In the genomic region with DNA sequence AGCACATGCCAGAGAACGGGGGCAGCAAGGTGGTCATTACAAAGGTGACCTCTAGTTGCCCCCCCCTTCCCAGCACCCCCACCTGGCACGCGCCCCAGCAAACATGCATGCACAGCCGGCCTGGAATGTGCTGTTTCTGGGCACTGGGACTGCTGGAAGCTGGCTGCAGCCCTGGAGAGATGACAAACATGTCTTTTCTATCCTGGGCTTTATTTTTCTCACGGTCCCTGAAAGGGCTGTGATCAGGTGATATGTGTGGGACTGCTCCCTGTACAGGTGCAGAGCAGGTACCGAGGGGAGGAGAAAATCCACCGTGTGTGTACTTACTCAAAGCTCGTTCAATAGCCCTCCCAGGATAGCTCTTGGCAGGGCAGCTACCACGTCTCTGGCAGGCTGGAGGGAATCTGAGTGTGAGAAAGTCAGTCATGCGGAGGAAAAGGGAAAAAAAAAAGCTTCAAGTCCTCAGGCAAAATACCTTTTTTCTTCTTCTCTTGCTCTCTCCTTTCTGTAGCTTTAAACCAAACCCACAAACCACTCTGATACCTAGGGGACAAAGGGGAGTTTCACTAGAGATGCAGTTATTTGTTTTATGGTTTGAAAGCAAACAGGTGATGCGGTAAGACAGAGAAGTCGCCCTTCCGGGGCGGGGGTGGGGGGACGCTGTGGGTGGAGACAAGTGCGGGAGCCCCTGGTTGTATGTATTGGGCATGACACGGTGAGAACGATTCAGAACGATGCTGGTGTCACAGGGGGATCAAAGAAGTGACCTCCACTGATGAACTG, we compare ENCODE assay signal across 8 cellular contexts. TPM values are rescaled to one million over a fixed set of nuclear protein-coding genes. Genes with fewer than 3 reads are reported as not detected.
DNase-seq lines count a peak whose midpoint lies in the region; ATAC-seq and TF ChIP-seq lines count a peak whose summit lies in the region.

No MANE protein-coding gene starts in this region.

- H3K4me3 Mint-ChIP-seq in IgD-negative memory B cell: peak overlapping the region; percentile 57 to 91 (median 80)
- H3K4me3 Mint-ChIP-seq in T-helper 2 cell treated with Interferon-gamma antibody and Interleukin-4, amounts not matched to agents 5 μg/mL and 100 μg/mL, for 36 hours: peak overlapping the region; percentile 66
- peak overlapping the region; percentile 33 to 85 (median 72) for H3K4me3 Mint-ChIP-seq in naive B cell

- H3K27ac Mint-ChIP-seq in IgD-negative memory B cell (peak overlapping the region; percentile 36 to 98 (median 92)), naive B cell (peak overlapping the region; percentile 18 to 98 (median 94))
- peak overlapping the region; percentile 47 for H3K27ac Mint-ChIP-seq in T-helper 2 cell treated with Interferon-gamma antibody and Interleukin-4, amounts not matched to agents 5 μg/mL and 100 μg/mL, for 36 hours

- H3K4me1 Mint-ChIP-seq in IgD-negative memory B cell (peaks cover 38 to 46% (median 44%) of the 10 kb centered on the region in 3 donors), naive B cell (peaks cover 55 to 61% (median 57%) of the 10 kb centered on the region in 3 donors)
- peaks cover 39% of the 10 kb centered on the region for H3K4me1 Mint-ChIP-seq in T-helper 2 cell treated with Interferon-gamma antibody and Interleukin-4, amounts not matched to agents 5 μg/mL and 100 μg/mL, for 36 hours (ENCODE audit: low read depth)

- ATAC-seq in GM21526 (IDR thresholded peaks at IDR 0.05; ENCODE audit: low FRiP score, unreplicated experiment) (peak; percentile 53), naive B cell (ENCODE audit: low read depth in 2 of 2) (peak; percentile 52 to 55)

- H3K27me3 Mint-ChIP-seq in IgD-negative memory B cell (peaks cover 31% of the 10 kb centered on the region), naive B cell (peaks cover 0 to 6% (median 0%) of the 10 kb centered on the region in 3 donors)
- peaks cover 64% of the 10 kb centered on the region for H3K27me3 Mint-ChIP-seq in T-helper 2 cell treated with Interferon-gamma antibody and Interleukin-4, amounts not matched to agents 5 μg/mL and 100 μg/mL, for 36 hours (ENCODE audit: low read depth)

- H3K36me3 Mint-ChIP-seq in IgD-negative memory B cell (no peaks in the 10 kb centered on the region), naive B cell (peaks cover 0 to 9% of the 10 kb centered on the region in 2 donors)
- peaks cover 1% of the 10 kb centered on the region for H3K36me3 Mint-ChIP-seq in T-helper 2 cell treated with Interferon-gamma antibody and Interleukin-4, amounts not matched to agents 5 μg/mL and 100 μg/mL, for 36 hours (ENCODE audit: low read depth)

- DNase-seq in GM13976 (ENCODE audit: low spot score) (peak; percentile 65), naive B cell (peak; percentile 83), dermis blood vessel endothelial cell (no peak)
- no peak for DNase-seq in T-helper 2 cell treated with Interferon-gamma antibody and Interleukin-4, amounts not matched to agents 5 μg/mL and 100 μg/mL, for 36 hours (ENCODE audit: low spot score)
- DNase-seq in activated effector memory CD4-positive, alpha-beta T cell treated with anti-CD3 and anti-CD28 coated beads, Interleukin-2, amount 50 U/mL, for 16 hours: no peak
- DNase-seq in activated naive CD4-positive, alpha-beta T cell treated with anti-CD3 and anti-CD28 coated beads, Interleukin-2, amount 50 U/mL, for 16 hours: no peak

- in situ Hi-C loops in GM13976 (cut with MboI; ENCODE audit: low sequenced_read_pairs, unreplicated experiment): loop anchor here (10.0 to 25.0 kb wide), 2 partner anchors 184 to 344 kb away; no protein-coding TSS in a partner anchor

- TF ChIP-seq CTCF in GM13976 (IDR thresholded peaks at IDR 0.05; ENCODE audit: borderline replicate concordance, control extremely low read depth, extremely low read depth, insufficient read depth, missing control alignments): no peak

- H3K9me3 Mint-ChIP-seq in IgD-negative memory B cell (no peaks in the 10 kb centered on the region), naive B cell (no peaks in the 10 kb centered on the region)
- H3K9me3 Mint-ChIP-seq in T-helper 2 cell treated with Interferon-gamma antibody and Interleukin-4, amounts not matched to agents 5 μg/mL and 100 μg/mL, for 36 hours: no peaks in the 10 kb centered on the region

RNA-seq across cellular contexts. Expression of a gene that starts 5.0 kb away (rescaled TPM):
- polyA plus RNA-seq in IgD-negative memory B cell (8.5 TPM), naive B cell (ENCODE audit: low read depth in 6 of 6) (10 to 100 TPM; 10.1 to 43.5 (median 25.4) TPM)
- 45.8 and 91.0 TPM in 2 replicates for total RNA-seq in dermis blood vessel endothelial cell

Comparison
In these comparisons a context has a peak if more than half of its experiments do, and no peak if none do; other contexts are left out.
1. DNase-seq: peak in GM13976 (single experiment) and naive B cell (single experiment); none in T-helper 2 cell treated with Interferon-gamma antibody and Interleukin-4, amounts not matched to agents 5 μg/mL and 100 μg/mL, for 36 hours (single experiment), dermis blood vessel endothelial cell (single experiment), activated effector memory CD4-positive, alpha-beta T cell treated with anti-CD3 and anti-CD28 coated beads, Interleukin-2, amount 50 U/mL, for 16 hours (single experiment) and activated naive CD4-positive, alpha-beta T cell treated with anti-CD3 and anti-CD28 coated beads, Interleukin-2, amount 50 U/mL, for 16 hours (single experiment).
2. Peak in every context shown above with its lines, with median percentiles within 50 percentile points of each other: H3K27ac Mint-ChIP-seq and H3K4me3 Mint-ChIP-seq.